24 cellular contexts compared by ENCODE assay signal in the genomic region with DNA sequence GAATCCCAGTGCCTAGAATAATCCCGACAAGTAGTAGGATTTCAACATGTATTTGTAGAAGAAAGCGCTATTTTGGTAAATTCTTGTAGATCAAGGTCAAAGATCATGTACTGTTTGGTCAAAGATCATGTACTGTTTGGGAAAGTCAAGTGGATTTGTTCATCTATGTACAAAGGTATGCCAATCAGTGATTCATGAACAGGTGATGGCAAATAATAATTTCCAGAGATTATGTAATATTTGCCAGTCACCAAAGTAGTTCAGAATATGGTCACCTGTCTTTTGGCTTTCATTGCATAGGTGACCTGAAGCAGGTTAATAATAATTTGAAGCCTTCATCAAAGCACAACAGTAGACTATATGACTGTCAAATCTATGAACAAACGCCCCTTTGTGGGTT.
DNase-seq lines count a peak whose midpoint lies in the region; ATAC-seq, FAIRE-seq and TF ChIP-seq lines count a peak whose summit lies in the region.
"Had no signal": no experiment of that assay in that cellular context is flagged by ENCODE, and none has a peak within 500 bp of the region (broad histone marks: within the 10 kb centered on the region; RNA-seq: fewer than 3 reads in every experiment).

No MANE protein-coding gene starts in this region.

- dilution Hi-C loops in keratinocyte (cut with MboI; ENCODE audit: extremely low pct_ligation_motif_present, low sequenced_read_pairs), result no loop called here

- H3K27me3 Mint-ChIP-seq in GM23338 (ENCODE audit: insufficient read depth, low read depth, poor library complexity), result peaks cover 2% of the 10 kb centered on the region
- H3K27me3 Mint-ChIP-seq: CD4-positive, alpha-beta T cell; CD8-positive, alpha-beta memory T cell had no signal

- H3K4me1 ChIP-seq in GM23338 (ENCODE audit: insufficient read depth) (peaks cover 23% of the 10 kb centered on the region), body of pancreas (no peaks in the 10 kb centered on the region), keratinocyte (ENCODE audit: control insufficient read depth, extremely low read depth, insufficient read depth, low read length) (no peaks in the 10 kb centered on the region), transverse colon (no peaks in the 10 kb centered on the region), smooth muscle cell (ENCODE audit: low read depth) (no peaks in the 10 kb centered on the region)
- H3K4me1 ChIP-seq: BLaER1 treated with 17β-estradiol and CSF1 and Interleukin-3, amounts not matched to agents 10 nM and 100 nM had no signal

- H3K9ac ChIP-seq in keratinocyte (ENCODE audit: control insufficient read depth, extremely low read depth, insufficient read depth, low read length), result no peak overlapping the region
- no peak overlapping the region for H3K9ac ChIP-seq in smooth muscle cell (ENCODE audit: low read depth)
- H3K9ac ChIP-seq: BLaER1 treated with 17β-estradiol and CSF1 and Interleukin-3, amounts not matched to agents 10 nM and 100 nM had no signal

- H3K79me2 ChIP-seq in GM23338 (replicated peaks; ENCODE audit: insufficient read depth), result no peaks in the 10 kb centered on the region
- H3K79me2 ChIP-seq in keratinocyte (ENCODE audit: control insufficient read depth, insufficient read depth, low read length), result no peaks in the 10 kb centered on the region
- no peaks in the 10 kb centered on the region for H3K79me2 ChIP-seq in smooth muscle cell (ENCODE audit: low read depth)

- H3K4me3 Mint-ChIP-seq in GM23338, result no peak overlapping the region
- H3K4me3 Mint-ChIP-seq: CD14-positive monocyte; CD4-positive, alpha-beta T cell; CD8-positive, alpha-beta memory T cell; H9 had no signal

- no peaks in the 10 kb centered on the region for H3K9me2 ChIP-seq in GM23338 (ENCODE audit: insufficient read depth)

- no peak for TF ChIP-seq EP300 in transverse colon (IDR thresholded peaks at IDR 0.05; ENCODE audit: low read depth)

- WGBS in body of pancreas, 2 donors, result 34 to 45% methylated on average over 3 of the region's 3 CpGs
- 75 to 85% methylated on average over 3 of the region's 3 CpGs for whole genome bisulfite sequencing in transverse colon (ENCODE audit: low coverage in 1 of 2), 2 donors
- 90% methylated on average over 3 of the region's 3 CpGs for WGBS in smooth muscle cell (ENCODE audit: low lambda C conversion rate)

- H3K9me3 ChIP-seq in body of pancreas, result no peaks in the 10 kb centered on the region
- H3K9me3 ChIP-seq in keratinocyte (ENCODE audit: control insufficient read depth, low read depth, low read length), result no peaks in the 10 kb centered on the region
- H3K9me3 ChIP-seq in transverse colon, result no peaks in the 10 kb centered on the region
- no peaks in the 10 kb centered on the region for H3K9me3 ChIP-seq in smooth muscle cell (replicated peaks; ENCODE audit: low read depth)
- H3K9me3 ChIP-seq: A549; BE2C; BLaER1 treated with 17β-estradiol and CSF1 and Interleukin-3, amounts not matched to agents 10 nM and 100 nM had no signal

- H2AFZ ChIP-seq in GM23338 (no peak overlapping the region), keratinocyte (ENCODE audit: control insufficient read depth, low read length) (no peak overlapping the region), smooth muscle cell (ENCODE audit: low read depth) (no peak overlapping the region)

- H3K4me2 ChIP-seq in GM23338, result 0 out of 2 replicates have a peak overlapping the region, but pooled peaks have one; percentile 29
- no peak overlapping the region for H3K4me2 ChIP-seq in keratinocyte (ENCODE audit: control insufficient read depth, extremely low read depth, insufficient read depth, low read depth, low read length)
- no peak overlapping the region for H3K4me2 ChIP-seq in smooth muscle cell
- H3K4me2 ChIP-seq: A549; BLaER1 treated with 17β-estradiol and CSF1 and Interleukin-3, amounts not matched to agents 10 nM and 100 nM had no signal

- ATAC-seq in GM23338 (no peak), body of pancreas (peak; percentile 53)
- ATAC-seq: A549, HCT116 had no signal

- TF ChIP-seq CTCF in GM23338 (conservative IDR thresholded peaks at IDR 0.05; ENCODE audit: low read depth in 2 of 2) (no peak), body of pancreas (IDR thresholded peaks at IDR 0.05) (no peak), keratinocyte (optimal IDR thresholded peaks at IDR 0.05 in 1 of 3, IDR thresholded peaks at IDR 0.05 in 1 of 3, conservative IDR thresholded peaks at IDR 0.05 in 1 of 3; ENCODE audit: extremely low read depth in 1 of 3, insufficient read depth in 2 of 3, low read length in 3 of 3) (no peak), transverse colon (IDR thresholded peaks at IDR 0.05) (no peak), smooth muscle cell (IDR thresholded peaks at IDR 0.05; ENCODE audit: borderline replicate concordance, insufficient read depth, poor library complexity, severe bottlenecking) (no peak)

- DNase-seq in DMS53 (lab: John Stamatoyannopoulos, UW) (peak; percentile 47), GM23338 (ENCODE audit: low spot score) (no peak), body of pancreas (no peak), keratinocyte (ENCODE audit: low read depth, low spot score) (no peak), NCI-H2196 treated with DMSO at 0.1 percent for 48 hours (lab: John Stamatoyannopoulos, UW; ENCODE audit: unreplicated experiment) (no peak), transverse colon (no peak), smooth muscle cell (lab: John Stamatoyannopoulos, UW; ENCODE audit: unreplicated experiment) (no peak)
- DNase-seq: 8988T; ACHN; AML-193; BE2C; CD4-positive, alpha-beta T cell; CD8-positive, alpha-beta memory T cell; DMS 273 treated with DMSO at 0.1 percent for 48 hours; DND-41; H9 had no signal

- H3K36me3 ChIP-seq in GM23338 (ENCODE audit: insufficient read depth) (no peaks in the 10 kb centered on the region), body of pancreas (replicated peaks in 1 of 2; ENCODE audit: insufficient read depth in 1 of 2, low read depth in 2 of 2) (no peaks in the 10 kb centered on the region), keratinocyte (ENCODE audit: control insufficient read depth in 2 of 2, extremely low read depth in 1 of 2, insufficient read depth in 2 of 2, low read length in 2 of 2) (no peaks in the 10 kb centered on the region), transverse colon (no peaks in the 10 kb centered on the region), smooth muscle cell (ENCODE audit: low read depth) (no peaks in the 10 kb centered on the region)
- H3K36me3 ChIP-seq: BE2C; BLaER1 treated with 17β-estradiol and CSF1 and Interleukin-3, amounts not matched to agents 10 nM and 100 nM had no signal

- FAIRE-seq in keratinocyte (lab: Jason Lieb, UNC), result peak; percentile 46
- FAIRE-seq: A549, D721Med, G401.6, GM12892, H1 had no signal

- H4K20me1 ChIP-seq in GM23338 (replicated peaks; ENCODE audit: insufficient read depth), result no peaks in the 10 kb centered on the region
- no peaks in the 10 kb centered on the region for H4K20me1 ChIP-seq in keratinocyte (ENCODE audit: control insufficient read depth, extremely low read depth, insufficient read depth, low read length)
- no peaks in the 10 kb centered on the region for H4K20me1 ChIP-seq in smooth muscle cell (ENCODE audit: low read depth)
- H4K20me1 ChIP-seq: BLaER1 treated with 17β-estradiol and CSF1 and Interleukin-3, amounts not matched to agents 10 nM and 100 nM had no signal

- in situ Hi-C loops in transverse colon (cut with MboI; ENCODE audit: low pct_ligation_motif_present in 1 of 4, low pct_unique_long_range_greater_than_20kb in 1 of 4, low sequenced_read_pairs in 3 of 4), result no loop called here

- H3K9me3 Mint-ChIP-seq in GM23338, result no peaks in the 10 kb centered on the region
- H3K9me3 Mint-ChIP-seq: CD4-positive, alpha-beta T cell; CD8-positive, alpha-beta memory T cell; H9 had no signal

- H3F3A ChIP-seq in GM23338 (replicated peaks; ENCODE audit: low read depth) (no peaks in the 10 kb centered on the region), smooth muscle cell (ENCODE audit: low read depth) (no peaks in the 10 kb centered on the region)

- intact Hi-C loops in body of pancreas (cut with DNase I) (no loop called here), transverse colon (cut with DNase I; ENCODE audit: low total_unique reads) (no loop called here)

- no peak overlapping the region for H3K27ac ChIP-seq in GM23338 (ENCODE audit: low read depth)
- H3K27ac ChIP-seq in body of pancreas, result no peak overlapping the region
- no peak overlapping the region for H3K27ac ChIP-seq in keratinocyte (ENCODE audit: control insufficient read depth, insufficient read depth, low read length)
- H3K27ac ChIP-seq in transverse colon, result no peak overlapping the region
- no peak overlapping the region for H3K27ac ChIP-seq in smooth muscle cell (ENCODE audit: low read depth)
- H3K27ac ChIP-seq: A549; BLaER1 treated with 17β-estradiol and CSF1 and Interleukin-3, amounts not matched to agents 10 nM and 100 nM had no signal

- peaks cover 18% of the 10 kb centered on the region for H3K4me1 Mint-ChIP-seq in GM23338
- H3K4me1 Mint-ChIP-seq: CD14-positive monocyte; CD8-positive, alpha-beta memory T cell had no signal

- H3K27me3 ChIP-seq in GM23338 (ENCODE audit: insufficient read depth) (no peaks in the 10 kb centered on the region), body of pancreas (no peaks in the 10 kb centered on the region), keratinocyte (ENCODE audit: control insufficient read depth, extremely low read depth, insufficient read depth, low read length) (no peaks in the 10 kb centered on the region), transverse colon (no peaks in the 10 kb centered on the region), smooth muscle cell (ENCODE audit: low read depth) (no peaks in the 10 kb centered on the region)
- H3K27me3 ChIP-seq: BE2C; BLaER1 treated with 17β-estradiol and CSF1 and Interleukin-3, amounts not matched to agents 10 nM and 100 nM had no signal

- no peaks in the 10 kb centered on the region for H3K9me1 ChIP-seq in keratinocyte (ENCODE audit: control insufficient read depth, extremely low read depth, insufficient read depth, low read length)

- H3K4me3 ChIP-seq in GM23338 (no peak overlapping the region), body of pancreas (no peak overlapping the region), keratinocyte (ENCODE audit: control insufficient read depth in 2 of 3, extremely low read depth in 1 of 3, insufficient read depth in 2 of 3, low read depth in 1 of 3, low read length in 3 of 3) (no peak overlapping the region), transverse colon (no peak overlapping the region), smooth muscle cell (no peak overlapping the region)
- H3K4me3 ChIP-seq: A549; BLaER1 treated with 17β-estradiol and CSF1 and Interleukin-3, amounts not matched to agents 10 nM and 100 nM had no signal

- H3K36me3 Mint-ChIP-seq in GM23338 (ENCODE audit: low read depth), result no peaks in the 10 kb centered on the region
- H3K36me3 Mint-ChIP-seq: CD14-positive monocyte; CD8-positive, alpha-beta memory T cell had no signal

- TF ChIP-seq POLR2A in body of pancreas (IDR thresholded peaks at IDR 0.05), result no peak
- TF ChIP-seq POLR2A in transverse colon (IDR thresholded peaks at IDR 0.05), result no peak

- no peak overlapping the region for H3K27ac Mint-ChIP-seq in GM23338
- H3K27ac Mint-ChIP-seq: CD14-positive monocyte; CD4-positive, alpha-beta T cell; CD8-positive, alpha-beta memory T cell; H9 had no signal

TF ChIP-seq in GM23338, 12 proteins besides CTCF, POLR2A, EP300 and RAD21 (continues in another document):
- TF ChIP-seq CREB1 (CRISPR knock-in tag; IDR thresholded peaks at IDR 0.05; ENCODE audit: low read depth), result no peak
- TF ChIP-seq EZH2 (IDR thresholded peaks at IDR 0.05; ENCODE audit: low read depth, unreplicated experiment), result no peak
